Comparison of ENCODE assay signal across 18 cellular contexts in the genomic region with DNA sequence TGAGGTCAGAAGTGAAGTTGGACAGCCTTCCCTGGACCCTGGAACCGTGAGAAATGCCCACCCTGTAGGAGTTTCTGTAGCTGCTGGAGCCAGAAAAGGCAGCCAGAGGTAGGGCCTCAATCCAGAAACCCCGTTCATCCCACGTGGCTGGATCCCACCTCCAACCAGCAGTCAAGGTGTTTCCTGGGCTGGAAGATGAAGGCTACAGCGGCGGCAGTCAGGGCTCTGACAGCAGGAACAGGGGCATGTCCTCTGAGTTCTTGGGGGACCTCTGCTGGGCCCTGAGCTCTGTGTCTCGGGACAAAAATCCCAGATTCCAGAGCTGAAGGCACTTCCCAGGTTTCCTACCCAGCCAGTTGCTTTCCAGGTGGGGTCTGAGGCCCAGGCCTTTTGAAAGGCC.
"Had no signal": no experiment of that assay in that cellular context is flagged by ENCODE, and none has a peak within 500 bp of the region (broad histone marks: within the 10 kb centered on the region; RNA-seq: fewer than 3 reads in every experiment).

No MANE protein-coding gene starts in this region.

- H3K27me3 ChIP-seq: hepatocyte, testis had no signal

- FAIRE-seq: astrocyte, bronchial epithelial cell had no signal

- H3K27ac Mint-ChIP-seq: activated naive CD4-positive, alpha-beta T cell treated with anti-CD3 and anti-CD28 coated beads for 36 hours; endodermal cell; nephron progenitor cell; stimulated activated naive CD8-positive, alpha-beta T cell treated with anti-CD3 and anti-CD28 coated beads, Interleukin-15, Interleukin-2, amounts not matched to agents 100 ng/mL and 50 ng/mL, for 24 hours; T-cell had no signal

- H2AFZ ChIP-seq: hepatocyte had no signal

- H3K4me1 ChIP-seq: testis had no signal

- H3K27me3 Mint-ChIP-seq: stimulated activated naive CD8-positive, alpha-beta T cell treated with anti-CD3 and anti-CD28 coated beads, Interleukin-15, Interleukin-2, amounts not matched to agents 100 ng/mL and 50 ng/mL, for 24 hours had no signal

- H3K27ac ChIP-seq: testis had no signal

- H3K4me1 Mint-ChIP-seq: T-cell had no signal

- H3K9me3 ChIP-seq: testis had no signal

- H3K4me2 ChIP-seq: hepatocyte had no signal

- H3K9me3 Mint-ChIP-seq: endodermal cell had no signal

- DNase-seq: activated CD4-positive, alpha-beta T cell treated with anti-CD3 and anti-CD28 coated beads, Interleukin-2, amount 50 U/mL, for 1 hour; activated CD8-positive, alpha-beta memory T cell treated with anti-CD3 and anti-CD28 coated beads for 24 hours; activated naive CD4-positive, alpha-beta T cell treated with anti-CD3 and anti-CD28 coated beads for 36 hours; endodermal cell; islet precursor cell; mucosa of descending colon; nephron progenitor cell; stimulated activated CD4-positive, alpha-beta T cell treated with anti-CD3 and anti-CD28 coated beads, Interleukin-15, amount 100 ng/mL, for 24 hours; stimulated activated CD4-positive, alpha-beta T cell treated with anti-CD3 and anti-CD28 coated beads, Interleukin-4, amount 100 ng/mL, for 4 hours; stimulated activated CD8-positive, alpha-beta memory T cell treated with anti-CD3 and anti-CD28 coated beads, Interleukin-4, amount 100 ng/mL, for 48 hours; T-cell; T-helper 9 cell; testis had no signal

- H3K4me3 Mint-ChIP-seq: activated naive CD4-positive, alpha-beta T cell treated with anti-CD3 and anti-CD28 coated beads for 36 hours; endodermal cell; nephron progenitor cell; stimulated activated naive CD8-positive, alpha-beta T cell treated with anti-CD3 and anti-CD28 coated beads, Interleukin-15, Interleukin-2, amounts not matched to agents 100 ng/mL and 50 ng/mL, for 24 hours; T-cell had no signal

- H3K79me2 ChIP-seq: hepatocyte had no signal

- H3K4me3 ChIP-seq: hepatocyte, mucosa of descending colon, testis had no signal

- H3K36me3 Mint-ChIP-seq: T-cell had no signal

- ATAC-seq: left lobe of liver, mucosa of descending colon, T-cell had no signal
